In genomic region chr18:67517224-67517765, GRCh38 we compare ENCODE assay signal across 8 cellular contexts. TPM values are rescaled to one million over a fixed set of nuclear protein-coding genes. Genes with fewer than 3 reads are reported as not detected.
DNase-seq lines count a peak whose midpoint lies in the region; ATAC-seq and TF ChIP-seq lines count a peak whose summit lies in the region.

No MANE protein-coding gene starts in this region.

- H3K27ac ChIP-seq in gastroesophageal sphincter, result peak overlapping the region; percentile 66 to 93 (median 90)
- H3K27ac ChIP-seq in parathyroid adenoma, result peak overlapping the region; percentile 46

- no peaks in the 10 kb centered on the region for H3K36me3 Mint-ChIP-seq in activated CD4-positive, alpha-beta memory T cell treated with anti-CD3 and anti-CD28 coated beads, Interleukin-2, amount 10 ng/mL, durations not matched to agents 7 days and 5 days (ENCODE audit: low read depth)

- H3K9ac ChIP-seq in parathyroid adenoma, result no peak overlapping the region

- ATAC-seq in gastroesophageal sphincter (peak; percentile 82), HG03039 (IDR thresholded peaks at IDR 0.05; ENCODE audit: unreplicated experiment) (no peak), HG03108 (IDR thresholded peaks at IDR 0.05; ENCODE audit: unreplicated experiment) (no peak)

- 0 to 14% methylated on average over 5 to 6 of the region's 6 CpGs for WGBS in gastroesophageal sphincter (ENCODE audit: low coverage in 1 of 2), 2 donors

- no peak overlapping the region for H3K27ac Mint-ChIP-seq in activated CD4-positive, alpha-beta memory T cell treated with anti-CD3 and anti-CD28 coated beads, Interleukin-2, amount 10 ng/mL, durations not matched to agents 7 days and 5 days

- TF ChIP-seq EP300 in gastroesophageal sphincter (IDR thresholded peaks at IDR 0.05), result no peak

- H2AFZ ChIP-seq in parathyroid adenoma, result peak overlapping the region; percentile 74

- no peaks in the 10 kb centered on the region for H3K9me3 Mint-ChIP-seq in activated CD4-positive, alpha-beta memory T cell treated with anti-CD3 and anti-CD28 coated beads, Interleukin-2, amount 10 ng/mL, durations not matched to agents 7 days and 5 days

- TF ChIP-seq CTCF in gastroesophageal sphincter (IDR thresholded peaks at IDR 0.05) (no peak), parathyroid adenoma (IDR thresholded peaks at IDR 0.05) (no peak)

- H3K36me3 ChIP-seq in gastroesophageal sphincter (peaks cover 0 to 5% of the 10 kb centered on the region in 2 donors), parathyroid adenoma (ENCODE audit: control insufficient read depth, insufficient read depth, low read length) (no peaks in the 10 kb centered on the region)

- H3K4me2 ChIP-seq in parathyroid adenoma (ENCODE audit: low read length), result peak overlapping the region; percentile 60

- H3K4me3 ChIP-seq in gastroesophageal sphincter (peak overlapping the region; percentile 52 to 76), parathyroid adenoma (ENCODE audit: low read depth, low read length) (peak overlapping the region; percentile 58)

- POLR2A ChIA-PET in activated CD4-positive, alpha-beta memory T cell treated with anti-CD3 and anti-CD28 coated beads, Interleukin-2, amount 10 ng/mL, durations not matched to agents 7 days and 5 days (lab: Charles Lee), result interaction anchor here (0.9 kb wide), 1 partner anchor 273 kb away, joined by 3 read pairs; no protein-coding TSS in a partner anchor

- DNase-seq in stimulated activated CD4-positive, alpha-beta T cell treated with anti-CD3 and anti-CD28 coated beads, Interleukin-2, amount 100 ng/mL, for 24 hours, result peak; percentile 4 to 20
- no peak for DNase-seq in stimulated activated CD4-positive, alpha-beta T cell treated with anti-CD3 and anti-CD28 coated beads, Interleukin-2, amount 100 ng/mL, for 48 hours
- DNase-seq in activated CD4-positive, alpha-beta memory T cell treated with anti-CD3 and anti-CD28 coated beads, Interleukin-2, amount 10 ng/mL, durations not matched to agents 7 days and 5 days, result no peak
- DNase-seq in UCSD-AML1 (lab: John Stamatoyannopoulos, UW; ENCODE audit: unreplicated experiment), result no peak

- CTCF ChIA-PET in activated CD4-positive, alpha-beta memory T cell treated with anti-CD3 and anti-CD28 coated beads, Interleukin-2, amount 10 ng/mL, durations not matched to agents 7 days and 5 days (lab: Charles Lee), result interaction anchor here (1.4 kb wide), 1 partner anchor 300 kb away, joined by 3 read pairs; no protein-coding TSS in a partner anchor

- no peak for TF ChIP-seq POLR2A in gastroesophageal sphincter (IDR thresholded peaks at IDR 0.05)

- peaks cover 0 to 47% (median 14%) of the 10 kb centered on the region in 3 donors for H3K4me1 ChIP-seq in gastroesophageal sphincter
- H3K4me1 ChIP-seq in parathyroid adenoma, result no peaks in the 10 kb centered on the region

- H3K4me3 Mint-ChIP-seq in activated CD4-positive, alpha-beta memory T cell treated with anti-CD3 and anti-CD28 coated beads, Interleukin-2, amount 10 ng/mL, durations not matched to agents 7 days and 5 days, result peak overlapping the region; percentile 85

- peaks cover 47% of the 10 kb centered on the region for H3K27me3 Mint-ChIP-seq in activated CD4-positive, alpha-beta memory T cell treated with anti-CD3 and anti-CD28 coated beads, Interleukin-2, amount 10 ng/mL, durations not matched to agents 7 days and 5 days

- no peaks in the 10 kb centered on the region for H3K79me2 ChIP-seq in parathyroid adenoma

- no peaks in the 10 kb centered on the region for H3K27me3 ChIP-seq in gastroesophageal sphincter
- H3K27me3 ChIP-seq in parathyroid adenoma (ENCODE audit: control insufficient read depth, insufficient read depth, low read length), result no peaks in the 10 kb centered on the region

- no peaks in the 10 kb centered on the region for H3K9me3 ChIP-seq in gastroesophageal sphincter
- no peaks in the 10 kb centered on the region for H3K9me3 ChIP-seq in parathyroid adenoma (ENCODE audit: control insufficient read depth, low read length)

- peaks cover 14% of the 10 kb centered on the region for H3K4me1 Mint-ChIP-seq in activated CD4-positive, alpha-beta memory T cell treated with anti-CD3 and anti-CD28 coated beads, Interleukin-2, amount 10 ng/mL, durations not matched to agents 7 days and 5 days

RNA-seq across cellular contexts. Expression of gene DSEL, which starts 0.8 kb away (rescaled TPM):
- under 1 TPM; 0.15 to 0.18 TPM for total RNA-seq in activated CD4-positive, alpha-beta memory T cell treated with anti-CD3 and anti-CD28 coated beads, Interleukin-2, amount 10 ng/mL, durations not matched to agents 7 days and 5 days
- 10 to 100 TPM in 2 of 4 donors, 1 to 10 TPM in 2; 8.9 to 10.9 (median 9.7) TPM for total RNA-seq in gastroesophageal sphincter

Comparison
In these comparisons a context has a peak if more than half of its experiments do, and no peak if none do; other contexts are left out.
1. DNase-seq: peak in stimulated activated CD4-positive, alpha-beta T cell treated with anti-CD3 and anti-CD28 coated beads, Interleukin-2, amount 100 ng/mL, for 24 hours (2 of 2); none in stimulated activated CD4-positive, alpha-beta T cell treated with anti-CD3 and anti-CD28 coated beads, Interleukin-2, amount 100 ng/mL, for 48 hours (0 of 2), activated CD4-positive, alpha-beta memory T cell treated with anti-CD3 and anti-CD28 coated beads, Interleukin-2, amount 10 ng/mL, durations not matched to agents 7 days and 5 days (single experiment) and UCSD-AML1 (single experiment).
2. RNA of gene DSEL, which starts 0.8 kb away (total RNA-seq): 8.9 to 10.9 TPM in gastroesophageal sphincter; 0.15 to 0.18 TPM in activated CD4-positive, alpha-beta memory T cell treated with anti-CD3 and anti-CD28 coated beads, Interleukin-2, amount 10 ng/mL, durations not matched to agents 7 days and 5 days; every median in the first group is over 4 times any median in the second.